Comparison of ENCODE assay signal across 2 cellular contexts in the genomic region with DNA sequence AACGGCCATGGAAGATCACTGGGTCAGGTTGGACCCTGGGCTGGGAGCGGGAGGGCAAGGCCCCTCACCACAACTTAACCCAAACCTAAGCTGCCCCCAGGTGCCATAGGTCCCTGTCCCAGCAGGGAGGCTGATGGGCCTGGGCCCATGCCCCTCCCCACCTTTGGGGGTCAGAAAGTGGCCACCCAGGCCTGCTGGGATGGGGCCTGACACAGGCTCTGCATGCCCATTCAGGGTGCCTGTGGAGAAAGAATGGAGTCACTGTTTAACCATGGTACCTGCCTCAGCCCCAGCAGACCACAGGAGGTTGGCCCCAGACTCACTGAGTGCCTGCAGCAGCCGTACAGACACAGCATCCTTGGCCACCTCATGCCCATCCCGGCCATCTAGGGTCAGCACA. TPM values are rescaled to one million over a fixed set of nuclear protein-coding genes. Genes with fewer than 3 reads are reported as not detected.
"Had no signal": no experiment of that assay in that cellular context is flagged by ENCODE, and none has a peak within 500 bp of the region (broad histone marks: within the 10 kb centered on the region; RNA-seq: fewer than 3 reads in every experiment).

No MANE protein-coding gene starts in this region.

RNA-seq across cellular contexts. Expression of a gene that starts 2.3 kb away (rescaled TPM):
- total RNA-seq: fibroblast of villous mesenchyme had no signal
- polyA plus RNA-seq: immature natural killer cell had no signal
